ENCODE assay signal across 29 cellular contexts in genomic region chr10:19411119-19411518, GRCh38.
"Had no signal": no experiment of that assay in that cellular context is flagged by ENCODE, and none has a peak within 500 bp of the region (broad histone marks: within the 10 kb centered on the region; RNA-seq: fewer than 3 reads in every experiment).

No MANE protein-coding gene starts in this region.

- H3K4me3 Mint-ChIP-seq: activated CD4-positive, alpha-beta memory T cell treated with anti-CD3 and anti-CD28 coated beads, Interleukin-2, amount 10 ng/mL, durations not matched to agents 7 days and 5 days; activated CD4-positive, alpha-beta T cell treated with anti-CD3 and anti-CD28 coated beads, Interleukin-2, amount 10 ng/mL, durations not matched to agents 24 days and 14 days; activated naive CD4-positive, alpha-beta T cell treated with anti-CD3 and anti-CD28 coated beads, Interleukin-2, amount 10 ng/mL, durations not matched to agents 7 days and 5 days; activated naive CD8-positive, alpha-beta T cell treated with anti-CD3 and anti-CD28 coated beads, Interleukin-2, amount 10 ng/mL, durations not matched to agents 7 days and 5 days; activated T-cell treated with anti-CD3 and anti-CD28 coated beads, Interleukin-2, amount 50 U/mL, for 24 hours; brain; dendritic cell treated with granulocyte-macrophage colony-stimulating factor and Interleukin-4, amounts not matched to agents 40 ng/mL and 50 ng/mL, for 4 days; mesothelial cell of epicardium; naive B cell; T-helper 1 cell treated with Interleukin-12 subunit alpha and Interleukin-12 subunit beta and Interleukin-4 antibody, amounts not matched to agents 30 μg/mL and 1 μg/mL, for 36 hours had no signal

- H3K4me1 Mint-ChIP-seq: activated CD4-positive, alpha-beta memory T cell treated with anti-CD3 and anti-CD28 coated beads, Interleukin-2, amount 10 ng/mL, durations not matched to agents 7 days and 5 days; activated CD4-positive, alpha-beta T cell treated with anti-CD3 and anti-CD28 coated beads, Interleukin-2, amount 10 ng/mL, durations not matched to agents 24 days and 14 days; activated naive CD4-positive, alpha-beta T cell treated with anti-CD3 and anti-CD28 coated beads, Interleukin-2, amount 10 ng/mL, durations not matched to agents 7 days and 5 days; activated naive CD8-positive, alpha-beta T cell treated with anti-CD3 and anti-CD28 coated beads, Interleukin-2, amount 10 ng/mL, durations not matched to agents 7 days and 5 days; brain; mesothelial cell of epicardium; naive B cell had no signal

- H3K9me3 ChIP-seq: ascending aorta, esophagus squamous epithelium, gastrocnemius medialis, testis, transverse colon had no signal

- H3K27ac Mint-ChIP-seq: activated CD4-positive, alpha-beta memory T cell treated with anti-CD3 and anti-CD28 coated beads, Interleukin-2, amount 10 ng/mL, durations not matched to agents 7 days and 5 days; activated CD4-positive, alpha-beta T cell treated with anti-CD3 and anti-CD28 coated beads, Interleukin-2, amount 10 ng/mL, durations not matched to agents 24 days and 14 days; activated naive CD4-positive, alpha-beta T cell treated with anti-CD3 and anti-CD28 coated beads, Interleukin-2, amount 10 ng/mL, durations not matched to agents 7 days and 5 days; activated naive CD8-positive, alpha-beta T cell treated with anti-CD3 and anti-CD28 coated beads, Interleukin-2, amount 10 ng/mL, durations not matched to agents 7 days and 5 days; activated T-cell treated with anti-CD3 and anti-CD28 coated beads, Interleukin-2, amount 50 U/mL, for 24 hours; brain; dendritic cell treated with granulocyte-macrophage colony-stimulating factor and Interleukin-4, amounts not matched to agents 40 ng/mL and 50 ng/mL, for 4 days; mesothelial cell of epicardium; naive B cell; T-helper 1 cell treated with Interleukin-12 subunit alpha and Interleukin-12 subunit beta and Interleukin-4 antibody, amounts not matched to agents 30 μg/mL and 1 μg/mL, for 36 hours had no signal

- H3K36me3 Mint-ChIP-seq: activated naive CD4-positive, alpha-beta T cell treated with anti-CD3 and anti-CD28 coated beads, Interleukin-2, amount 10 ng/mL, durations not matched to agents 7 days and 5 days; activated naive CD8-positive, alpha-beta T cell treated with anti-CD3 and anti-CD28 coated beads, Interleukin-2, amount 10 ng/mL, durations not matched to agents 7 days and 5 days; brain; mesothelial cell of epicardium; naive B cell had no signal

- H3K9me3 Mint-ChIP-seq: activated naive CD8-positive, alpha-beta T cell treated with anti-CD3 and anti-CD28 coated beads, Interleukin-2, amount 10 ng/mL, durations not matched to agents 7 days and 5 days; dendritic cell treated with granulocyte-macrophage colony-stimulating factor and Interleukin-4, amounts not matched to agents 40 ng/mL and 50 ng/mL, for 4 days had no signal

- H3K9ac ChIP-seq: parathyroid adenoma had no signal

- ATAC-seq: gastrocnemius medialis; left colon; right cardiac atrium; stimulated activated naive CD8-positive, alpha-beta T cell treated with anti-CD3 and anti-CD28 coated beads, Interleukin-15, Interleukin-2, amounts not matched to agents 100 U/mL and 50 U/mL, for 24 hours had no signal

- H3K79me2 ChIP-seq: parathyroid adenoma had no signal

- H3K4me1 ChIP-seq: ascending aorta, esophagus squamous epithelium, gastrocnemius medialis, parathyroid adenoma, testis, transverse colon had no signal

- DNase-seq: activated CD4-positive, alpha-beta memory T cell treated with anti-CD3 and anti-CD28 coated beads, Interleukin-2, amount 10 ng/mL, durations not matched to agents 7 days and 5 days; activated CD4-positive, alpha-beta T cell treated with anti-CD3 and anti-CD28 coated beads, Interleukin-2, amount 10 ng/mL, durations not matched to agents 24 days and 14 days; activated CD4-positive, CD25-positive, alpha-beta regulatory T cell treated with anti-CD3 and anti-CD28 coated beads, Interleukin-2, amount 50 U/mL, for 72 hours; activated CD8-positive, alpha-beta memory T cell treated with anti-CD3 and anti-CD28 coated beads, Interleukin-2, amount 50 U/mL, for 48 hours; activated gamma-delta T cell; activated naive CD4-positive, alpha-beta T cell treated with anti-CD3 and anti-CD28 coated beads, Interleukin-2, amount 10 ng/mL, durations not matched to agents 7 days and 5 days; activated naive CD8-positive, alpha-beta T cell treated with anti-CD3 and anti-CD28 coated beads, Interleukin-2, amount 10 ng/mL, durations not matched to agents 7 days and 5 days; activated T-cell treated with anti-CD3 and anti-CD28 coated beads, Interleukin-2, amount 50 U/mL, for 24 hours; esophagus squamous epithelium; gastrocnemius medialis; glutamatergic neuron; left colon; naive B cell; occipital lobe; right cardiac atrium; stimulated activated CD4-positive, alpha-beta T cell treated with anti-CD3 and anti-CD28 coated beads, Interleukin-2, amount 100 ng/mL, for 48 hours; stimulated activated naive CD8-positive, alpha-beta T cell treated with anti-CD3 and anti-CD28 coated beads, Interleukin-15, Interleukin-2, amounts not matched to agents 100 U/mL and 50 U/mL, for 24 hours; T-helper 9 cell; testis; transverse colon had no signal

- H3K27ac ChIP-seq: ascending aorta, esophagus squamous epithelium, gastrocnemius medialis, parathyroid adenoma, testis, transverse colon had no signal

- H3K27me3 Mint-ChIP-seq: activated CD4-positive, alpha-beta memory T cell treated with anti-CD3 and anti-CD28 coated beads, Interleukin-2, amount 10 ng/mL, durations not matched to agents 7 days and 5 days; activated CD4-positive, alpha-beta T cell treated with anti-CD3 and anti-CD28 coated beads, Interleukin-2, amount 10 ng/mL, durations not matched to agents 24 days and 14 days; activated naive CD4-positive, alpha-beta T cell treated with anti-CD3 and anti-CD28 coated beads, Interleukin-2, amount 10 ng/mL, durations not matched to agents 7 days and 5 days; activated naive CD8-positive, alpha-beta T cell treated with anti-CD3 and anti-CD28 coated beads, Interleukin-2, amount 10 ng/mL, durations not matched to agents 7 days and 5 days; activated T-cell treated with anti-CD3 and anti-CD28 coated beads, Interleukin-2, amount 50 U/mL, for 24 hours; dendritic cell treated with granulocyte-macrophage colony-stimulating factor and Interleukin-4, amounts not matched to agents 40 ng/mL and 50 ng/mL, for 4 days; naive B cell had no signal

- H3K36me3 ChIP-seq: ascending aorta, esophagus squamous epithelium, gastrocnemius medialis, transverse colon had no signal

- H3K27me3 ChIP-seq: ascending aorta, esophagus squamous epithelium, gastrocnemius medialis, testis, transverse colon had no signal

- H2AFZ ChIP-seq: parathyroid adenoma had no signal

- H3K4me3 ChIP-seq: ascending aorta, esophagus squamous epithelium, gastrocnemius medialis, testis, transverse colon had no signal

- FAIRE-seq: islet of Langerhans, TTC549, urothelium cell line had no signal
